In genomic region chr4:118566003-118566513, GRCh38 we compare ENCODE assay signal across 8 cellular contexts.
A peak's percentile ranks its signal among the peaks of the same experiment; 100 is the strongest.
DNase-seq lines count a peak whose midpoint lies in the region; ATAC-seq lines count a peak whose summit lies in the region.
"Not testable (repeated sequence)": the region's sequence is repeated elsewhere in the genome, so short reads cannot be mapped to it uniquely, and the experiment has no call there.

No MANE protein-coding gene starts in this region.

- POLR2A ChIA-PET in naive thymus-derived CD4-positive, alpha-beta T cell (lab: Charles Lee) = not testable (repeated sequence)

- H3K36me3 Mint-ChIP-seq in dendritic cell treated with granulocyte-macrophage colony-stimulating factor and Interleukin-4, amounts not matched to agents 40 ng/mL and 50 ng/mL, for 4 days (ENCODE audit: low read depth); naive thymus-derived CD4-positive, alpha-beta T cell: not testable (repeated sequence)

- not testable (repeated sequence) for H3K9me3 Mint-ChIP-seq in dendritic cell treated with granulocyte-macrophage colony-stimulating factor and Interleukin-4, amounts not matched to agents 40 ng/mL and 50 ng/mL, for 4 days; naive thymus-derived CD4-positive, alpha-beta T cell

- DNase-seq in NCI-H1092 treated with DMSO at 0.1 percent for 48 hours (lab: John Stamatoyannopoulos, UW) (peak; percentile 76), SIG-M5 treated with dmso at 0.1 percent for 504 hours (lab: John Stamatoyannopoulos, UW; ENCODE audit: unreplicated experiment) (peak; percentile 40)
- DNase-seq in naive thymus-derived CD4-positive, alpha-beta T cell = not testable (repeated sequence)

- H3K4me2 ChIP-seq in BLaER1 = peak overlapping the region; percentile 68

- H3K4me1 ChIP-seq in BLaER1 = peaks cover 36% of the 10 kb centered on the region
- not testable (repeated sequence) for H3K4me1 ChIP-seq in naive thymus-derived CD4-positive, alpha-beta T cell (ENCODE audit: control insufficient read depth in 2 of 2, insufficient read depth in 2 of 2, low read length in 2 of 2)

- H4K20me1 ChIP-seq in BLaER1 = not testable (repeated sequence)

- H3K9ac ChIP-seq in BLaER1 = peak overlapping the region; percentile 34; the same call in 1 of the 2 replicates

- H3K27ac Mint-ChIP-seq in dendritic cell treated with granulocyte-macrophage colony-stimulating factor and Interleukin-4, amounts not matched to agents 40 ng/mL and 50 ng/mL, for 4 days = peak overlapping the region; percentile 65
- not testable (repeated sequence) for H3K27ac Mint-ChIP-seq in naive thymus-derived CD4-positive, alpha-beta T cell

- H3K36me3 ChIP-seq in BLaER1; naive thymus-derived CD4-positive, alpha-beta T cell (ENCODE audit: control insufficient read depth in 2 of 3, insufficient read depth in 3 of 3, low read length in 3 of 3): not testable (repeated sequence)

- H3K27me3 ChIP-seq in BLaER1; naive thymus-derived CD4-positive, alpha-beta T cell (ENCODE audit: control insufficient read depth in 2 of 2, insufficient read depth in 2 of 2, low read length in 2 of 2): not testable (repeated sequence)

- peak; percentile 75 for ATAC-seq in GM18868 (IDR thresholded peaks at IDR 0.05; ENCODE audit: unreplicated experiment)
- ATAC-seq in GM21786 (IDR thresholded peaks at IDR 0.05; ENCODE audit: unreplicated experiment) = peak; percentile 75
- peak; percentile 62 for ATAC-seq in HG03135 (IDR thresholded peaks at IDR 0.05; ENCODE audit: unreplicated experiment)
- peak; percentile 57 for ATAC-seq in naive thymus-derived CD4-positive, alpha-beta T cell

- H3K27ac ChIP-seq in BLaER1 = peak overlapping the region; percentile 71
- H3K27ac ChIP-seq in naive thymus-derived CD4-positive, alpha-beta T cell (ENCODE audit: low read depth, low read length) = not testable (repeated sequence)

- 0 out of 2 replicates have a peak overlapping the region, but pooled peaks have one; percentile 14 for H3K4me3 ChIP-seq in BLaER1
- not testable (repeated sequence) for H3K4me3 ChIP-seq in naive thymus-derived CD4-positive, alpha-beta T cell (ENCODE audit: low read length)

- H3K27me3 Mint-ChIP-seq in dendritic cell treated with granulocyte-macrophage colony-stimulating factor and Interleukin-4, amounts not matched to agents 40 ng/mL and 50 ng/mL, for 4 days = not testable (repeated sequence)
- H3K27me3 Mint-ChIP-seq in naive thymus-derived CD4-positive, alpha-beta T cell = peaks cover 0 to 29% (median 22%) of the 10 kb centered on the region in 5 donors

- peak overlapping the region; percentile 17 for H3K4me3 Mint-ChIP-seq in dendritic cell treated with granulocyte-macrophage colony-stimulating factor and Interleukin-4, amounts not matched to agents 40 ng/mL and 50 ng/mL, for 4 days
- H3K4me3 Mint-ChIP-seq in naive thymus-derived CD4-positive, alpha-beta T cell = peak overlapping the region in 1 of 10 donors; percentile 23

- CTCF ChIA-PET in naive thymus-derived CD4-positive, alpha-beta T cell (lab: Charles Lee) = not testable (repeated sequence)

- not testable (repeated sequence) for H3K4me1 Mint-ChIP-seq in dendritic cell treated with granulocyte-macrophage colony-stimulating factor and Interleukin-4, amounts not matched to agents 40 ng/mL and 50 ng/mL, for 4 days (ENCODE audit: low read depth); naive thymus-derived CD4-positive, alpha-beta T cell

- intact Hi-C loops in dendritic cell treated with granulocyte-macrophage colony-stimulating factor and Interleukin-4, amounts not matched to agents 40 ng/mL and 50 ng/mL, for 4 days (cut with micrococcal nuclease); naive thymus-derived CD4-positive, alpha-beta T cell (cut with micrococcal nuclease): not testable (repeated sequence)

- H3K9me3 ChIP-seq in BLaER1; naive thymus-derived CD4-positive, alpha-beta T cell (ENCODE audit: control insufficient read depth in 2 of 3, low read length in 3 of 3): not testable (repeated sequence)
